Comparison of ENCODE assay signal across 7 cellular contexts in genomic region chr11:72642815-72643511, GRCh38. TPM values are rescaled to one million over a fixed set of nuclear protein-coding genes. Genes with fewer than 3 reads are reported as not detected.
DNase-seq lines count a peak whose midpoint lies in the region; ATAC-seq and TF ChIP-seq lines count a peak whose summit lies in the region.

No MANE protein-coding gene starts in this region.

- peak; percentile 67 for TF ChIP-seq CTCF in kidney epithelial cell (IDR thresholded peaks at IDR 0.05; ENCODE audit: insufficient read depth, low read length, poor library complexity, severe bottlenecking)

- H3K36me3 ChIP-seq in kidney epithelial cell (ENCODE audit: control insufficient read depth, insufficient read depth, low read length) = no peaks in the 10 kb centered on the region

- H3K27ac ChIP-seq in caudate nucleus (ENCODE audit: low read depth, low read length) = peak overlapping the region; percentile 36

- ATAC-seq in GM19025 (IDR thresholded peaks at IDR 0.05; ENCODE audit: low read depth, unreplicated experiment) = peak; percentile 67
- ATAC-seq in HG03342 (IDR thresholded peaks at IDR 0.05; ENCODE audit: unreplicated experiment) = no peak

- DNase-seq in NCI-H1092 (lab: John Stamatoyannopoulos, UW) = peak; percentile 30
- peak; percentile 20 for DNase-seq in activated CD4-positive, CD25-positive, alpha-beta regulatory T cell treated with anti-CD3 and anti-CD28 coated beads, Interleukin-2, amount 50 U/mL, for 16 hours (ENCODE audit: low read depth, low spot score)
- peak in 38 of 61 donors; percentile 8 to 74 (median 50) for DNase-seq in caudate nucleus (lab: John Stamatoyannopoulos, UW)
- DNase-seq in kidney epithelial cell (ENCODE audit: low read depth) = no peak
- peak; percentile 47 for DNase-seq in stimulated activated CD4-positive, alpha-beta T cell treated with anti-CD3 and anti-CD28 coated beads, Interleukin-1b, Interleukin-23, amount 100 ng/mL, for 48 hours

- H3K27me3 ChIP-seq in kidney epithelial cell (ENCODE audit: control insufficient read depth, insufficient read depth, low read length) = peaks cover 29% of the 10 kb centered on the region

- H3K4me3 ChIP-seq in kidney epithelial cell (ENCODE audit: low read depth, low read length) = peak overlapping the region; percentile 25

RNA-seq across cellular contexts. Expression of gene PDE2A, which starts 31.3 kb away (rescaled TPM):
- 4.3 and 6.0 TPM in 2 replicates for total RNA-seq in kidney epithelial cell
